Comparison of ENCODE assay signal across 1 cellular context in the genomic region with DNA sequence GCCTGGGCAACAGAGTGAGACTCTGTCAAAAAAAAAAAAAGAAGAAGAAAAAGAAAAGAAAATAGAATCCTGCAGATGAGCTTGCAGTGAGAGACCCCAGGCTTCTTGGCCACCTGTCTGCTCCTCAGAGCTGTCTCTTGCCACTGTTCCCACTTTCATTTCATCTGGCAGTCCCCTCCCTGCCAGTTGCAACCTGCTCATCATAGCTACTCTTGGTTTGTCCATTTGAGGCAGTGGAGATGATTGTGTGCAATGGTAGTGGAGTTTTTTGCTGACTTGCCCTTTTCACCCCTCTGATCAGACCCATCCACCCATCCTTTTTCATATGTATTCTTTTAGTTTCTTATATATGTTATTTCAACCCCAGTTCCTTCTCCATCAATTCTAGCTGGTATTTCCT.
TF ChIP-seq lines count a peak whose summit lies in the region.

No MANE protein-coding gene starts in this region.

TF ChIP-seq in HepG2, 621 proteins besides CTCF, POLR2A, EP300 and RAD21:
- TF ChIP-seq MAFF (IDR thresholded peaks at IDR 0.05; ENCODE audit: low read depth, low read length) (peak; percentile 90), MAFK (conservative IDR thresholded peaks at IDR 0.05 in 1 of 2, IDR thresholded peaks at IDR 0.05 in 1 of 2; ENCODE audit: low read length in 2 of 2) (peak; percentile 88 to 93), ZIK1 (CRISPR knock-in tag; IDR thresholded peaks at IDR 0.05; ENCODE audit: borderline replicate concordance, low read depth) (no peak)
